Comparison of ENCODE assay signal across 12 cellular contexts in genomic region chr2:130143266-130144039, GRCh38. TPM values are rescaled to one million over a fixed set of nuclear protein-coding genes. Genes with fewer than 3 reads are reported as not detected.
DNase-seq lines count a peak whose midpoint lies in the region; ATAC-seq and TF ChIP-seq lines count a peak whose summit lies in the region.
"Not testable (repeated sequence)": the region's sequence is repeated elsewhere in the genome, so short reads cannot be mapped to it uniquely, and the experiment has no call there.
"Had no signal": no experiment of that assay in that cellular context is flagged by ENCODE, and none has a peak within 500 bp of the region (broad histone marks: within the 10 kb centered on the region; RNA-seq: fewer than 3 reads in every experiment).

No MANE protein-coding gene starts in this region.

- H3K9me2 ChIP-seq in Karpas-422 (replicated peaks; ENCODE audit: insufficient read depth, low read length) = not testable (repeated sequence)

- not testable (repeated sequence) for H4K20me1 ChIP-seq in Karpas-422 (ENCODE audit: insufficient read depth, low read depth, low read length)

- H3K9me3 ChIP-seq in Karpas-422 (ENCODE audit: low read length); iPS-15b (ENCODE audit: control insufficient read depth, insufficient read depth, low read length): not testable (repeated sequence)

- peak overlapping the region; percentile 65 to 81 for H3K4me3 Mint-ChIP-seq in CD14-positive monocyte
- peak overlapping the region; percentile 59 for H3K4me3 Mint-ChIP-seq in activated CD8-positive, alpha-beta memory T cell treated with anti-CD3 and anti-CD28 coated beads, Interleukin-2, amount 10 ng/mL, durations not matched to agents 7 days and 5 days
- H3K4me3 Mint-ChIP-seq in chondrocyte (ENCODE audit: unreplicated experiment) = peak overlapping the region; percentile 82
- H3K4me3 Mint-ChIP-seq in natural killer cell = peak overlapping the region; percentile 60
- peak overlapping the region; percentile 74 for H3K4me3 Mint-ChIP-seq in stimulated activated effector memory CD8-positive, alpha-beta T cell treated with anti-CD3 and anti-CD28 coated beads, Interleukin-12 subunit alpha, Interleukin-12 subunit beta, amount 100 ng/mL, for 72 hours

- not testable (repeated sequence) for H3K9ac ChIP-seq in Karpas-422 (ENCODE audit: low read length); iPS-15b (ENCODE audit: low read depth, low read length)

- H3K79me2 ChIP-seq in Karpas-422 (ENCODE audit: low read length) = not testable (repeated sequence)

- H3K4me3 ChIP-seq in Karpas-422 (ENCODE audit: low read length) (0 out of 2 replicates have a peak overlapping the region, but pooled peaks have one; percentile 15), iPS-15b (ENCODE audit: low read depth, low read length) (peak overlapping the region; percentile 26)

- H3K36me3 Mint-ChIP-seq in CD14-positive monocyte; activated CD8-positive, alpha-beta memory T cell treated with anti-CD3 and anti-CD28 coated beads, Interleukin-2, amount 10 ng/mL, durations not matched to agents 7 days and 5 days; chondrocyte (ENCODE audit: low read depth); natural killer cell; stimulated activated effector memory CD8-positive, alpha-beta T cell treated with anti-CD3 and anti-CD28 coated beads, Interleukin-12 subunit alpha, Interleukin-12 subunit beta, amount 100 ng/mL, for 72 hours: not testable (repeated sequence)

- TF ChIP-seq CTCF in CD14-positive monocyte (IDR thresholded peaks at IDR 0.05); chondrocyte (IDR thresholded peaks at IDR 0.05); natural killer cell (IDR thresholded peaks at IDR 0.05): not testable (repeated sequence)

- not testable (repeated sequence) for DNase-seq in CD14-positive monocyte (ENCODE audit: low spot score); Karpas-422; activated CD8-positive, alpha-beta memory T cell treated with anti-CD3 and anti-CD28 coated beads, Interleukin-2, amount 10 ng/mL, durations not matched to agents 7 days and 5 days; natural killer cell
- DNase-seq in chondrocyte (ENCODE audit: low spot score) = peak; percentile 58
- DNase-seq in stimulated activated effector memory CD8-positive, alpha-beta T cell treated with anti-CD3 and anti-CD28 coated beads, Interleukin-12 subunit alpha, Interleukin-12 subunit beta, amount 100 ng/mL, for 72 hours (ENCODE audit: low spot score in 2 of 2) = peak in 1 of 2 donors; percentile 52

- CTCF ChIA-PET in activated CD8-positive, alpha-beta memory T cell treated with anti-CD3 and anti-CD28 coated beads, Interleukin-2, amount 10 ng/mL, durations not matched to agents 7 days and 5 days (lab: Charles Lee) = not testable (repeated sequence)

- H3K27ac ChIP-seq in Karpas-422 (ENCODE audit: low read length) = not testable (repeated sequence)

- H3K27ac Mint-ChIP-seq in CD14-positive monocyte (peak overlapping the region in 1 of 7 donors; percentile 37), natural killer cell (peak overlapping the region in 1 of 2 donors; percentile 60)
- H3K27ac Mint-ChIP-seq in activated CD8-positive, alpha-beta memory T cell treated with anti-CD3 and anti-CD28 coated beads, Interleukin-2, amount 10 ng/mL, durations not matched to agents 7 days and 5 days; chondrocyte (ENCODE audit: unreplicated experiment): not testable (repeated sequence)
- peak overlapping the region; percentile 8 for H3K27ac Mint-ChIP-seq in stimulated activated effector memory CD8-positive, alpha-beta T cell treated with anti-CD3 and anti-CD28 coated beads, Interleukin-12 subunit alpha, Interleukin-12 subunit beta, amount 100 ng/mL, for 72 hours

- not testable (repeated sequence) for H3K27me3 ChIP-seq in Karpas-422 (ENCODE audit: low read length); iPS-15b (ENCODE audit: control insufficient read depth, insufficient read depth, low read length)

- H3K4me1 ChIP-seq in Karpas-422 (ENCODE audit: low read length); iPS-15b (ENCODE audit: control insufficient read depth, insufficient read depth, low read length): not testable (repeated sequence)

- H3K4me2 ChIP-seq in Karpas-422 (ENCODE audit: low read depth, low read length, poor library complexity, severe bottlenecking) = not testable (repeated sequence)

- H3K4me1 Mint-ChIP-seq in CD14-positive monocyte (peaks cover 12% of the 10 kb centered on the region), chondrocyte (ENCODE audit: low read depth) (peaks cover 11% of the 10 kb centered on the region), natural killer cell (peaks cover 7 to 17% of the 10 kb centered on the region in 2 donors)
- H3K4me1 Mint-ChIP-seq in activated CD8-positive, alpha-beta memory T cell treated with anti-CD3 and anti-CD28 coated beads, Interleukin-2, amount 10 ng/mL, durations not matched to agents 7 days and 5 days = peaks cover 11% of the 10 kb centered on the region
- H3K4me1 Mint-ChIP-seq in stimulated activated effector memory CD8-positive, alpha-beta T cell treated with anti-CD3 and anti-CD28 coated beads, Interleukin-12 subunit alpha, Interleukin-12 subunit beta, amount 100 ng/mL, for 72 hours = not testable (repeated sequence)

- H3K27me3 Mint-ChIP-seq in CD14-positive monocyte (ENCODE audit: low read depth in 3 of 3) = peaks cover 40 to 51% (median 45%) of the 10 kb centered on the region in 3 donors
- not testable (repeated sequence) for H3K27me3 Mint-ChIP-seq in activated CD8-positive, alpha-beta memory T cell treated with anti-CD3 and anti-CD28 coated beads, Interleukin-2, amount 10 ng/mL, durations not matched to agents 7 days and 5 days; chondrocyte (ENCODE audit: low read depth)
- peaks cover 7 to 11% of the 10 kb centered on the region in 2 donors for H3K27me3 Mint-ChIP-seq in natural killer cell (ENCODE audit: low read depth in 2 of 2)

- H3K36me3 ChIP-seq in Karpas-422 (ENCODE audit: insufficient read depth, low read length); iPS-15b (ENCODE audit: control insufficient read depth, insufficient read depth, low read length): not testable (repeated sequence)

- peak; percentile 36 for ATAC-seq in GM21390 (IDR thresholded peaks at IDR 0.05; ENCODE audit: unreplicated experiment)
- peak; percentile 31 for ATAC-seq in activated CD8-positive, alpha-beta memory T cell treated with anti-CD3 and anti-CD28 coated beads, Interleukin-2, amount 10 ng/mL, durations not matched to agents 7 days and 5 days
- ATAC-seq in natural killer cell = peak in 2 of 3 donors; percentile 13 to 32
- peak; percentile 51 for ATAC-seq in stimulated activated effector memory CD8-positive, alpha-beta T cell treated with anti-CD3 and anti-CD28 coated beads, Interleukin-12 subunit alpha, Interleukin-12 subunit beta, amount 100 ng/mL, for 72 hours

- H3K9me3 Mint-ChIP-seq in CD14-positive monocyte = peaks cover 0 to 11% (median 6%) of the 10 kb centered on the region in 7 donors
- not testable (repeated sequence) for H3K9me3 Mint-ChIP-seq in activated CD8-positive, alpha-beta memory T cell treated with anti-CD3 and anti-CD28 coated beads, Interleukin-2, amount 10 ng/mL, durations not matched to agents 7 days and 5 days (ENCODE audit: low read depth); chondrocyte (ENCODE audit: low read depth); natural killer cell; stimulated activated effector memory CD8-positive, alpha-beta T cell treated with anti-CD3 and anti-CD28 coated beads, Interleukin-12 subunit alpha, Interleukin-12 subunit beta, amount 100 ng/mL, for 72 hours

- intact Hi-C loops in CD14-positive monocyte (cut with micrococcal nuclease); natural killer cell (cut with micrococcal nuclease): not testable (repeated sequence)

- not testable (repeated sequence) for H2AFZ ChIP-seq in Karpas-422 (ENCODE audit: low read length)

RNA-seq across cellular contexts. Expression of gene CCDC74B, which starts 1.5 kb away (rescaled TPM):
- not detected for polyA plus RNA-seq in CD14-positive monocyte
- 11.9 and 45.0 TPM in 2 replicates for total RNA-seq in Karpas-422 (2014; rRNA removed; shearing (Covaris generic); ENCODE audit: low replicate concordance)
- under 1 TPM; 0.23 to 0.47 TPM for total RNA-seq in activated CD8-positive, alpha-beta memory T cell treated with anti-CD3 and anti-CD28 coated beads, Interleukin-2, amount 10 ng/mL, durations not matched to agents 7 days and 5 days
- total RNA-seq in chondrocyte (1.0 to 3.0 TPM (median 1.2 TPM) in 3 replicates), natural killer cell (1 to 10 TPM in 1 of 3 donors, under 1 TPM in 2; 0.25 to 1.4 (median 0.28) TPM)

RNA-seq across cellular contexts. Expression of gene POTEF, which starts 14.4 kb away (rescaled TPM):
- polyA plus RNA-seq in CD14-positive monocyte = not detected
- 0.07 TPM in 1 of 2 replicates, not detected in the other for total RNA-seq in Karpas-422 (2014; rRNA removed; shearing (Covaris generic); ENCODE audit: low replicate concordance)
- not detected for total RNA-seq in activated CD8-positive, alpha-beta memory T cell treated with anti-CD3 and anti-CD28 coated beads, Interleukin-2, amount 10 ng/mL, durations not matched to agents 7 days and 5 days
- total RNA-seq in chondrocyte (8.4 TPM in 2 of 3 replicates, not detected in the other), natural killer cell (not detected)
- total RNA-seq: LHCN-M2; right lobe of liver; Right ventricle myocardium superior; T-helper 2 cell treated with Interferon-gamma antibody and Interleukin-4, amounts not matched to agents 100 ng/mL and 5 ng/mL, for 36 hours had no signal

RNA-seq across cellular contexts. Expression of gene SMPD4, which starts 37.9 kb away (rescaled TPM):
- 10 to 100 TPM; 10.5 to 14.2 TPM for polyA plus RNA-seq in CD14-positive monocyte
- 24.3 and 32.5 TPM in 2 replicates for total RNA-seq in Karpas-422 (2014; rRNA removed; shearing (Covaris generic); ENCODE audit: low replicate concordance)
- 10 to 100 TPM; 70.8 to 79.8 TPM for total RNA-seq in activated CD8-positive, alpha-beta memory T cell treated with anti-CD3 and anti-CD28 coated beads, Interleukin-2, amount 10 ng/mL, durations not matched to agents 7 days and 5 days
- total RNA-seq in chondrocyte (50.7 to 67.1 TPM (median 58.3 TPM) in 3 replicates), natural killer cell (10 to 100 TPM; 77.8 to 81.8 (median 79.0) TPM)

RNA-seq across cellular contexts. Expression of gene MZT2B, which starts 38.6 kb away (rescaled TPM):
- polyA plus RNA-seq in CD14-positive monocyte = 10 to 100 TPM; 64.9 to 66.8 TPM
- 190 and 395 TPM in 2 replicates for total RNA-seq in Karpas-422 (2014; rRNA removed; shearing (Covaris generic); ENCODE audit: low replicate concordance)
- 100 to 1,000 TPM; 399 to 472 TPM for total RNA-seq in activated CD8-positive, alpha-beta memory T cell treated with anti-CD3 and anti-CD28 coated beads, Interleukin-2, amount 10 ng/mL, durations not matched to agents 7 days and 5 days
- total RNA-seq in chondrocyte = 255 to 269 TPM (median 260 TPM) in 3 replicates
- total RNA-seq in natural killer cell = 100 to 1,000 TPM; 101 to 152 (median 133) TPM

RNA-seq across cellular contexts. Expression of gene TUBA3E, which starts 54.8 kb away (rescaled TPM):
- not detected for polyA plus RNA-seq in CD14-positive monocyte
- not detected in 2 replicates for total RNA-seq in Karpas-422 (2014; rRNA removed; shearing (Covaris generic); ENCODE audit: low replicate concordance)
- not detected for total RNA-seq in activated CD8-positive, alpha-beta memory T cell treated with anti-CD3 and anti-CD28 coated beads, Interleukin-2, amount 10 ng/mL, durations not matched to agents 7 days and 5 days
- total RNA-seq in chondrocyte (not detected in 3 replicates), natural killer cell (not detected)
- total RNA-seq: right lobe of liver; T-helper 2 cell treated with Interferon-gamma antibody and Interleukin-4, amounts not matched to agents 100 ng/mL and 5 ng/mL, for 36 hours had no signal
